ENCODE assay signal across 1 cellular context in genomic region chr5:181221792-181222629, GRCh38.
TF ChIP-seq lines count a peak whose summit lies in the region.

No MANE protein-coding gene starts in this region.

TF ChIP-seq in HepG2, 621 proteins besides CTCF, POLR2A, EP300 and RAD21 (continues in another document):
- TF ChIP-seq ZNF367 (CRISPR knock-in tag; IDR thresholded peaks at IDR 0.05; ENCODE audit: borderline replicate concordance) (no peak), XBP1 (CRISPR knock-in tag; IDR thresholded peaks at IDR 0.05) (no peak), ZNF33A (CRISPR knock-in tag; IDR thresholded peaks at IDR 0.05; ENCODE audit: borderline replicate concordance) (no peak), FOXC1 (CRISPR knock-in tag; IDR thresholded peaks at IDR 0.05; ENCODE audit: borderline replicate concordance) (peak; percentile 59; the same call in 1 of the 2 replicates), HDAC2 (CRISPR knock-in tag; IDR thresholded peaks at IDR 0.05) (peak; percentile 21; the same call in 1 of the 2 replicates), WIZ (CRISPR knock-in tag; IDR thresholded peaks at IDR 0.05) (0 out of 2 replicates have a peak, but pooled peaks have one; percentile 11), ARNT2 (CRISPR knock-in tag; IDR thresholded peaks at IDR 0.05; ENCODE audit: low read depth) (peak; percentile 74; the same call in 1 of the 2 replicates), HOXA3 (CRISPR knock-in tag; IDR thresholded peaks at IDR 0.05) (peak; percentile 73), ADNP (CRISPR knock-in tag; IDR thresholded peaks at IDR 0.05) (no peak; the same call in 1 of the 2 replicates), FOSL2 (CRISPR knock-in tag; IDR thresholded peaks at IDR 0.05) (peak; percentile 46), KDM6A (CRISPR knock-in tag; IDR thresholded peaks at IDR 0.05; ENCODE audit: low read depth) (no peak), FOXK2 (IDR thresholded peaks at IDR 0.05) (no peak), MAFK (conservative IDR thresholded peaks at IDR 0.05 in 1 of 2, IDR thresholded peaks at IDR 0.05 in 1 of 2; ENCODE audit: low read length in 2 of 2) (no peak), RBFOX2 (IDR thresholded peaks at IDR 0.05; ENCODE audit: low read depth, low read length) (no peak), POGK (CRISPR knock-in tag; conservative IDR thresholded peaks at IDR 0.05) (peak; percentile 80; the same call in 1 of the 2 replicates), SOX5 (CRISPR knock-in tag; IDR thresholded peaks at IDR 0.05; ENCODE audit: borderline replicate concordance) (no peak; the same call in none of the 2 replicates), ZNF253 (CRISPR knock-in tag; IDR thresholded peaks at IDR 0.05; ENCODE audit: borderline replicate concordance) (0 out of 2 replicates have a peak, but pooled peaks have one; percentile 90), ZNF232 (CRISPR knock-in tag; IDR thresholded peaks at IDR 0.05; ENCODE audit: borderline replicate concordance) (0 out of 2 replicates have a peak, but pooled peaks have one; percentile 48), PCBP2 (optimal IDR thresholded peaks at IDR 0.05; ENCODE audit: low read depth, low read length, poor library complexity, severe bottlenecking) (no peak), NFKB2 (CRISPR knock-in tag; IDR thresholded peaks at IDR 0.05; ENCODE audit: borderline replicate concordance) (peak; percentile 32; the same call in 1 of the 2 replicates), ZNF562 (CRISPR knock-in tag; IDR thresholded peaks at IDR 0.05; ENCODE audit: borderline replicate concordance) (no peak), CENPT (CRISPR knock-in tag; IDR thresholded peaks at IDR 0.05; ENCODE audit: low read depth) (0 out of 2 replicates have a peak, but pooled peaks have one; percentile 39), ZNF569 (CRISPR knock-in tag; IDR thresholded peaks at IDR 0.05; ENCODE audit: borderline replicate concordance) (no peak), RXRB (CRISPR knock-in tag; IDR thresholded peaks at IDR 0.05; ENCODE audit: borderline replicate concordance) (peak; percentile 63), ONECUT2 (CRISPR knock-in tag; IDR thresholded peaks at IDR 0.05) (no peak), POGZ (CRISPR knock-in tag; IDR thresholded peaks at IDR 0.05) (peak; percentile 55; the same call in 1 of the 2 replicates), TAF1 (CRISPR knock-in tag; IDR thresholded peaks at IDR 0.05) (no peak; the same call in 1 of the 2 replicates), ZNF510 (CRISPR knock-in tag; IDR thresholded peaks at IDR 0.05; ENCODE audit: low read depth) (peak; percentile 88; the same call in 1 of the 2 replicates), ZNF205 (CRISPR knock-in tag; IDR thresholded peaks at IDR 0.05) (0 out of 2 replicates have a peak, but pooled peaks have one; percentile 70), KLF6 (CRISPR knock-in tag; IDR thresholded peaks at IDR 0.05) (peak; percentile 19; the same call in 1 of the 2 replicates), YY1 (IDR thresholded peaks at IDR 0.05; ENCODE audit: insufficient read depth, insufficient replicate concordance, low read depth, low read length) (peak; percentile 80), KMT2A (CRISPR knock-in tag; IDR thresholded peaks at IDR 0.05) (no peak), NKX3-1 (CRISPR knock-in tag; IDR thresholded peaks at IDR 0.05) (peak; percentile 87), ZMAT3 (CRISPR knock-in tag; conservative IDR thresholded peaks at IDR 0.05) (no peak), SRF (IDR thresholded peaks at IDR 0.05; ENCODE audit: low read depth, low read length) (no peak), ZNF10 (CRISPR knock-in tag; IDR thresholded peaks at IDR 0.05; ENCODE audit: borderline replicate concordance, low read depth) (no peak), SMYD3 (CRISPR knock-in tag; IDR thresholded peaks at IDR 0.05) (no peak)
- TF ChIP-seq, protein P1, sequence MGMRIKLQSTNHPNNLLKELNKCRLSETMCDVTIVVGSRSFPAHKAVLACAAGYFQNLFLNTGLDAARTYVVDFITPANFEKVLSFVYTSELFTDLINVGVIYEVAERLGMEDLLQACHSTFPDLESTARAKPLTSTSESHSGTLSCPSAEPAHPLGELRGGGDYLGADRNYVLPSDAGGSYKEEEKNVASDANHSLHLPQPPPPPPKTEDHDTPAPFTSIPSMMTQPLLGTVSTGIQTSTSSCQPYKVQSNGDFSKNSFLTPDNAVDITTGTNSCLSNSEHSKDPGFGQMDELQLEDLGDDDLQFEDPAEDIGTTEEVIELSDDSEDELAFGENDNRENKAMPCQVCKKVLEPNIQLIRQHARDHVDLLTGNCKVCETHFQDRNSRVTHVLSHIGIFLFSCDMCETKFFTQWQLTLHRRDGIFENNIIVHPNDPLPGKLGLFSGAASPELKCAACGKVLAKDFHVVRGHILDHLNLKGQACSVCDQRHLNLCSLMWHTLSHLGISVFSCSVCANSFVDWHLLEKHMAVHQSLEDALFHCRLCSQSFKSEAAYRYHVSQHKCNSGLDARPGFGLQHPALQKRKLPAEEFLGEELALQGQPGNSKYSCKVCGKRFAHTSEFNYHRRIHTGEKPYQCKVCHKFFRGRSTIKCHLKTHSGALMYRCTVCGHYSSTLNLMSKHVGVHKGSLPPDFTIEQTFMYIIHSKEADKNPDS (CRISPR knock-in tag; IDR thresholded peaks at IDR 0.05) = 0 out of 2 replicates have a peak, but pooled peaks have one; percentile 37
- TF ChIP-seq, protein P2, sequence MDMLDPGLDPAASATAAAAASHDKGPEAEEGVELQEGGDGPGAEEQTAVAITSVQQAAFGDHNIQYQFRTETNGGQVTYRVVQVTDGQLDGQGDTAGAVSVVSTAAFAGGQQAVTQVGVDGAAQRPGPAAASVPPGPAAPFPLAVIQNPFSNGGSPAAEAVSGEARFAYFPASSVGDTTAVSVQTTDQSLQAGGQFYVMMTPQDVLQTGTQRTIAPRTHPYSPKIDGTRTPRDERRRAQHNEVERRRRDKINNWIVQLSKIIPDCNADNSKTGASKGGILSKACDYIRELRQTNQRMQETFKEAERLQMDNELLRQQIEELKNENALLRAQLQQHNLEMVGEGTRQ (IDR thresholded peaks at IDR 0.05; ENCODE audit: low read depth, low read length) = no peak
- TF ChIP-seq, protein P2 (CRISPR knock-in tag; IDR thresholded peaks at IDR 0.05; ENCODE audit: borderline replicate concordance) = 0 out of 2 replicates have a peak, but pooled peaks have one; percentile 4
- TF ChIP-seq, protein P3, sequence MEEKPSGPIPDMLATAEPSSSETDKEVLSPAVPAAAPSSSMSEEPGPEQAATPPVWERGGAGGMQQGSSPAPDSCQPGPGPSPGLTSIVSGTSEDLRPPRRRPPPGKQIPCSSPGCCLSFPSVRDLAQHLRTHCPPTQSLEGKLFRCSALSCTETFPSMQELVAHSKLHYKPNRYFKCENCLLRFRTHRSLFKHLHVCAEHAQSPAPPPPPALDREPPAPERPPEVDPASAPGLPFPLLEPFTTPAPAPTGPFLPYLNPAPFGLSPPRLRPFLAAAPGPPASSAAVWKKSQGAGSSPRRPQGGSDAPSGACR (CRISPR knock-in tag; IDR thresholded peaks at IDR 0.05) = peak; percentile 64; the same call in 1 of the 2 replicates
- TF ChIP-seq, protein P4, sequence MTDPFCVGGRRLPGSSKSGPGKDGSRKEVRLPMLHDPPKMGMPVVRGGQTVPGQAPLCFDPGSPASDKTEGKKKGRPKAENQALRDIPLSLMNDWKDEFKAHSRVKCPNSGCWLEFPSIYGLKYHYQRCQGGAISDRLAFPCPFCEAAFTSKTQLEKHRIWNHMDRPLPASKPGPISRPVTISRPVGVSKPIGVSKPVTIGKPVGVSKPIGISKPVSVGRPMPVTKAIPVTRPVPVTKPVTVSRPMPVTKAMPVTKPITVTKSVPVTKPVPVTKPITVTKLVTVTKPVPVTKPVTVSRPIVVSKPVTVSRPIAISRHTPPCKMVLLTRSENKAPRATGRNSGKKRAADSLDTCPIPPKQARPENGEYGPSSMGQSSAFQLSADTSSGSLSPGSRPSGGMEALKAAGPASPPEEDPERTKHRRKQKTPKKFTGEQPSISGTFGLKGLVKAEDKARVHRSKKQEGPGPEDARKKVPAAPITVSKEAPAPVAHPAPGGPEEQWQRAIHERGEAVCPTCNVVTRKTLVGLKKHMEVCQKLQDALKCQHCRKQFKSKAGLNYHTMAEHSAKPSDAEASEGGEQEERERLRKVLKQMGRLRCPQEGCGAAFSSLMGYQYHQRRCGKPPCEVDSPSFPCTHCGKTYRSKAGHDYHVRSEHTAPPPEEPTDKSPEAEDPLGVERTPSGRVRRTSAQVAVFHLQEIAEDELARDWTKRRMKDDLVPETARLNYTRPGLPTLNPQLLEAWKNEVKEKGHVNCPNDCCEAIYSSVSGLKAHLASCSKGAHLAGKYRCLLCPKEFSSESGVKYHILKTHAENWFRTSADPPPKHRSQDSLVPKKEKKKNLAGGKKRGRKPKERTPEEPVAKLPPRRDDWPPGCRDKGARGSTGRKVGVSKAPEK (CRISPR knock-in tag; IDR thresholded peaks at IDR 0.05; ENCODE audit: borderline replicate concordance) = no peak
- TF ChIP-seq, protein P5, sequence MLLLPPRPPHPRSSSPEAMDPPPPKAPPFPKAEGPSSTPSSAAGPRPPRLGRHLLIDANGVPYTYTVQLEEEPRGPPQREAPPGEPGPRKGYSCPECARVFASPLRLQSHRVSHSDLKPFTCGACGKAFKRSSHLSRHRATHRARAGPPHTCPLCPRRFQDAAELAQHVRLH (CRISPR knock-in tag; IDR thresholded peaks at IDR 0.05; ENCODE audit: borderline replicate concordance, low read depth) = peak; percentile 28; the same call in 1 of the 2 replicates
- TF ChIP-seq, protein P6, sequence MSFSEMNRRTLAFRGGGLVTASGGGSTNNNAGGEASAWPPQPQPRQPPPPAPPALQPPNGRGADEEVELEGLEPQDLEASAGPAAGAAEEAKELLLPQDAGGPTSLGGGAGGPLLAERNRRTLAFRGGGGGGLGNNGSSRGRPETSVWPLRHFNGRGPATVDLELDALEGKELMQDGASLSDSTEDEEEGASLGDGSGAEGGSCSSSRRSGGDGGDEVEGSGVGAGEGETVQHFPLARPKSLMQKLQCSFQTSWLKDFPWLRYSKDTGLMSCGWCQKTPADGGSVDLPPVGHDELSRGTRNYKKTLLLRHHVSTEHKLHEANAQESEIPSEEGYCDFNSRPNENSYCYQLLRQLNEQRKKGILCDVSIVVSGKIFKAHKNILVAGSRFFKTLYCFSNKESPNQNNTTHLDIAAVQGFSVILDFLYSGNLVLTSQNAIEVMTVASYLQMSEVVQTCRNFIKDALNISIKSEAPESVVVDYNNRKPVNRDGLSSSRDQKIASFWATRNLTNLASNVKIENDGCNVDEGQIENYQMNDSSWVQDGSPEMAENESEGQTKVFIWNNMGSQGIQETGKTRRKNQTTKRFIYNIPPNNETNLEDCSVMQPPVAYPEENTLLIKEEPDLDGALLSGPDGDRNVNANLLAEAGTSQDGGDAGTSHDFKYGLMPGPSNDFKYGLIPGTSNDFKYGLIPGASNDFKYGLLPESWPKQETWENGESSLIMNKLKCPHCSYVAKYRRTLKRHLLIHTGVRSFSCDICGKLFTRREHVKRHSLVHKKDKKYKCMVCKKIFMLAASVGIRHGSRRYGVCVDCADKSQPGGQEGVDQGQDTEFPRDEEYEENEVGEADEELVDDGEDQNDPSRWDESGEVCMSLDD (CRISPR knock-in tag; IDR thresholded peaks at IDR 0.05; ENCODE audit: borderline replicate concordance) = no peak
- TF ChIP-seq, protein P7, sequence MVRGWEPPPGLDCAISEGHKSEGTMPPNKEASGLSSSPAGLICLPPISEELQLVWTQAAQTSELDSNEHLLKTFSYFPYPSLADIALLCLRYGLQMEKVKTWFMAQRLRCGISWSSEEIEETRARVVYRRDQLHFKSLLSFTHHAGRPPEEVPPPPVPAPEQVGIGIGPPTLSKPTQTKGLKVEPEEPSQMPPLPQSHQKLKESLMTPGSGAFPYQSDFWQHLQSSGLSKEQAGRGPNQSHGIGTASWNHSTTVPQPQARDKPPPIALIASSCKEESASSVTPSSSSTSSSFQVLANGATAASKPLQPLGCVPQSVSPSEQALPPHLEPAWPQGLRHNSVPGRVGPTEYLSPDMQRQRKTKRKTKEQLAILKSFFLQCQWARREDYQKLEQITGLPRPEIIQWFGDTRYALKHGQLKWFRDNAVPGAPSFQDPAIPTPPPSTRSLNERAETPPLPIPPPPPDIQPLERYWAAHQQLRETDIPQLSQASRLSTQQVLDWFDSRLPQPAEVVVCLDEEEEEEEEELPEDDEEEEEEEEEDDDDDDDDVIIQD (CRISPR knock-in tag; IDR thresholded peaks at IDR 0.05; ENCODE audit: low read depth) = no peak
- TF ChIP-seq, protein P8, sequence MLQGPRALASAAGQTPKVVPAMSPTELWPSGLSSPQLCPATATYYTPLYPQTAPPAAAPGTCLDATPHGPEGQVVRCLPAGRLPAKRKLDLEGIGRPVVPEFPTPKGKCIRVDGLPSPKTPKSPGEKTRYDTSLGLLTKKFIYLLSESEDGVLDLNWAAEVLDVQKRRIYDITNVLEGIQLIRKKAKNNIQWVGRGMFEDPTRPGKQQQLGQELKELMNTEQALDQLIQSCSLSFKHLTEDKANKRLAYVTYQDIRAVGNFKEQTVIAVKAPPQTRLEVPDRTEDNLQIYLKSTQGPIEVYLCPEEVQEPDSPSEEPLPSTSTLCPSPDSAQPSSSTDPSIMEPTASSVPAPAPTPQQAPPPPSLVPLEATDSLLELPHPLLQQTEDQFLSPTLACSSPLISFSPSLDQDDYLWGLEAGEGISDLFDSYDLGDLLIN (CRISPR knock-in tag; IDR thresholded peaks at IDR 0.05; ENCODE audit: borderline replicate concordance) = 0 out of 2 replicates have a peak, but pooled peaks have one; percentile 41
- TF ChIP-seq, protein P9, sequence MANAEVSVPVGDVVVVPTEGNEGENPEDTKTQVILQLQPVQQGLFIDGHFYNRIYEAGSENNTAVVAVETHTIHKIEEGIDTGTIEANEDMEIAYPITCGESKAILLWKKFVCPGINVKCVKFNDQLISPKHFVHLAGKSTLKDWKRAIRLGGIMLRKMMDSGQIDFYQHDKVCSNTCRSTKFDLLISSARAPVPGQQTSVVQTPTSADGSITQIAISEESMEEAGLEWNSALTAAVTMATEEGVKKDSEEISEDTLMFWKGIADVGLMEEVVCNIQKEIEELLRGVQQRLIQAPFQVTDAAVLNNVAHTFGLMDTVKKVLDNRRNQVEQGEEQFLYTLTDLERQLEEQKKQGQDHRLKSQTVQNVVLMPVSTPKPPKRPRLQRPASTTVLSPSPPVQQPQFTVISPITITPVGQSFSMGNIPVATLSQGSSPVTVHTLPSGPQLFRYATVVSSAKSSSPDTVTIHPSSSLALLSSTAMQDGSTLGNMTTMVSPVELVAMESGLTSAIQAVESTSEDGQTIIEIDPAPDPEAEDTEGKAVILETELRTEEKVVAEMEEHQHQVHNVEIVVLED (CRISPR knock-in tag; IDR thresholded peaks at IDR 0.05; ENCODE audit: borderline replicate concordance) = peak; percentile 63; the same call in 1 of the 2 replicates
